Comparison of ENCODE assay signal across 21 cellular contexts in genomic region chr17:28620010-28620409, GRCh38.
"Had no signal": no experiment of that assay in that cellular context is flagged by ENCODE, and none has a peak within 500 bp of the region (broad histone marks: within the 10 kb centered on the region; RNA-seq: fewer than 3 reads in every experiment).

No MANE protein-coding gene starts in this region.

- H3K27me3 Mint-ChIP-seq: activated naive CD8-positive, alpha-beta T cell treated with anti-CD3 and anti-CD28 coated beads, Interleukin-2, amount 10 ng/mL, durations not matched to agents 7 days and 5 days; memory B cell had no signal

- DNase-seq: activated effector memory CD4-positive, alpha-beta T cell treated with Interleukin-2 at 50 U/mL for 16 hours; activated naive CD4-positive, alpha-beta T cell treated with anti-CD3 and anti-CD28 coated beads for 36 hours; activated naive CD8-positive, alpha-beta T cell treated with anti-CD3 and anti-CD28 coated beads, Interleukin-2, amount 10 ng/mL, durations not matched to agents 7 days and 5 days; activated T-cell treated with anti-CD3 and anti-CD28 coated beads, Interleukin-2, amount 50 U/mL, for 4 hours; amygdala; colonic mucosa; dorsolateral prefrontal cortex; esophagus squamous epithelium; head of caudate nucleus; hypothalamus; pancreas; right cardiac atrium; stimulated activated CD4-positive, alpha-beta T cell treated with anti-CD3 and anti-CD28 coated beads, Interleukin-12 subunit alpha, Interleukin-12 subunit beta, amount 100 ng/mL, for 4 hours; stimulated activated CD4-positive, alpha-beta T cell treated with anti-CD3 and anti-CD28 coated beads, Interleukin-4, amount 100 ng/mL, for 4 hours; stimulated activated naive CD8-positive, alpha-beta T cell treated with anti-CD3 and anti-CD28 coated beads, Interleukin-15, Interleukin-2, amounts not matched to agents 100 U/mL and 50 U/mL, for 24 hours; T1000; upper lobe of left lung had no signal

- H3K4me3 ChIP-seq: colonic mucosa, dorsolateral prefrontal cortex, esophagus squamous epithelium, gastroesophageal sphincter, pancreas, upper lobe of left lung had no signal

- ATAC-seq: activated T-cell treated with anti-CD3 and anti-CD28 coated beads, Interleukin-2, amount 50 U/mL, for 4 hours; gastroesophageal sphincter; pancreas; right cardiac atrium; stimulated activated naive CD8-positive, alpha-beta T cell treated with anti-CD3 and anti-CD28 coated beads, Interleukin-15, Interleukin-2, amounts not matched to agents 100 U/mL and 50 U/mL, for 24 hours; WTC11 had no signal

- H3K4me1 ChIP-seq: colonic mucosa, esophagus squamous epithelium, gastroesophageal sphincter, pancreas, upper lobe of left lung had no signal

- H3K27ac Mint-ChIP-seq: activated naive CD4-positive, alpha-beta T cell treated with anti-CD3 and anti-CD28 coated beads for 36 hours; activated naive CD8-positive, alpha-beta T cell treated with anti-CD3 and anti-CD28 coated beads, Interleukin-2, amount 10 ng/mL, durations not matched to agents 7 days and 5 days; memory B cell; nephron; WTC11 had no signal

- H3K9me3 Mint-ChIP-seq: activated naive CD4-positive, alpha-beta T cell treated with anti-CD3 and anti-CD28 coated beads for 36 hours; activated naive CD8-positive, alpha-beta T cell treated with anti-CD3 and anti-CD28 coated beads, Interleukin-2, amount 10 ng/mL, durations not matched to agents 7 days and 5 days; activated T-cell treated with anti-CD3 and anti-CD28 coated beads, Interleukin-2, amount 50 U/mL, for 4 hours; memory B cell; nephron; WTC11 had no signal

- H3K9me3 ChIP-seq: colonic mucosa, esophagus squamous epithelium, gastroesophageal sphincter, pancreas, upper lobe of left lung had no signal

- H3K27ac ChIP-seq: colonic mucosa, esophagus squamous epithelium, gastroesophageal sphincter, pancreas, upper lobe of left lung had no signal

- H3K27me3 ChIP-seq: colonic mucosa, dorsolateral prefrontal cortex, esophagus squamous epithelium, gastroesophageal sphincter, pancreas, upper lobe of left lung had no signal

- H3K4me3 Mint-ChIP-seq: activated naive CD4-positive, alpha-beta T cell treated with anti-CD3 and anti-CD28 coated beads for 36 hours; activated naive CD8-positive, alpha-beta T cell treated with anti-CD3 and anti-CD28 coated beads, Interleukin-2, amount 10 ng/mL, durations not matched to agents 7 days and 5 days; activated T-cell treated with anti-CD3 and anti-CD28 coated beads, Interleukin-2, amount 50 U/mL, for 4 hours; memory B cell; nephron; WTC11 had no signal

- H3K4me1 Mint-ChIP-seq: activated naive CD8-positive, alpha-beta T cell treated with anti-CD3 and anti-CD28 coated beads, Interleukin-2, amount 10 ng/mL, durations not matched to agents 7 days and 5 days; WTC11 had no signal
